Comparison of ENCODE assay signal across 20 cellular contexts in genomic region chr21:25494804-25495203, GRCh38.
"Had no signal": no experiment of that assay in that cellular context is flagged by ENCODE, and none has a peak within 500 bp of the region (broad histone marks: within the 10 kb centered on the region; RNA-seq: fewer than 3 reads in every experiment).

No MANE protein-coding gene starts in this region.

- DNase-seq: activated CD4-positive, alpha-beta T cell treated with anti-CD3 and anti-CD28 coated beads, Interleukin-2, amount 50 U/mL, for 48 hours; activated CD4-positive, CD25-positive, alpha-beta regulatory T cell treated with anti-CD3 and anti-CD28 coated beads, Interleukin-2, amount 50 U/mL, for 72 hours; activated effector memory CD4-positive, alpha-beta T cell treated with anti-CD3 and anti-CD28 coated beads, Interleukin-2, amount 50 U/mL, for 16 hours; activated T-cell treated with anti-CD3 and anti-CD28 coated beads, Interleukin-2, amount 50 U/mL, for 4 hours; amniotic stem cell; body of pancreas; central memory CD4-positive, alpha-beta T cell; effector CD4-positive, alpha-beta T cell; foreskin melanocyte; kidney; left ventricle myocardium inferior; mesenchymal stem cell; occipital lobe; psoas muscle; right lobe of liver had no signal

- H3K27ac ChIP-seq: body of pancreas, coronary artery, left ventricle myocardium inferior, psoas muscle, right lobe of liver, tibial nerve, vagina had no signal

- H3K4me3 ChIP-seq: body of pancreas, coronary artery, left ventricle myocardium inferior, psoas muscle, right lobe of liver, tibial nerve, vagina had no signal

- H3K36me3 ChIP-seq: left ventricle myocardium inferior, right lobe of liver, vagina had no signal

- H3K27me3 ChIP-seq: body of pancreas, right lobe of liver, tibial nerve, vagina had no signal

- ATAC-seq: activated naive CD4-positive, alpha-beta T cell treated with anti-CD3 and anti-CD28 coated beads, Interleukin-2, amount 50 U/mL, for 72 hours; activated T-cell treated with anti-CD3 and anti-CD28 coated beads, Interleukin-2, amount 50 U/mL, for 4 hours; body of pancreas; psoas muscle; right lobe of liver; stimulated activated memory B cell treated with anti-CD40 and anti-IgM and Interleukin-4, amounts not matched to agents 10 μg/mL and 1 μg/mL and 100 μg/mL, for 72 hours had no signal

- H3K9me3 ChIP-seq: body of pancreas, psoas muscle, right lobe of liver, tibial nerve, vagina had no signal
